24 cellular contexts compared by ENCODE assay signal in genomic region chr3:77150028-77150427, GRCh38.
"Had no signal": no experiment of that assay in that cellular context is flagged by ENCODE, and none has a peak within 500 bp of the region (broad histone marks: within the 10 kb centered on the region; RNA-seq: fewer than 3 reads in every experiment).

No MANE protein-coding gene starts in this region.

- H2AFZ ChIP-seq: neural progenitor cell had no signal

- H3K4me1 ChIP-seq: left lung, lower lobe of right lung, neural progenitor cell, vagina had no signal

- H3K4me2 ChIP-seq: neural progenitor cell had no signal

- H3K27ac ChIP-seq: brain microvascular endothelial cell, esophagus squamous epithelium, left lung, lower lobe of right lung, neural progenitor cell, skin epidermis, thoracic aorta, vagina had no signal

- H3K36me3 ChIP-seq: brain microvascular endothelial cell, esophagus squamous epithelium, left lung, lower lobe of right lung, neural progenitor cell, thoracic aorta, vagina had no signal

- H3K4me3 ChIP-seq: esophagus squamous epithelium, left lung, lower lobe of right lung, neural progenitor cell, skin epidermis, thoracic aorta, vagina had no signal

- FAIRE-seq: astrocyte had no signal

- H3K9me3 ChIP-seq: esophagus squamous epithelium, left lung, lower lobe of right lung, thoracic aorta, vagina had no signal

- DNase-seq: activated CD4-positive, alpha-beta T cell treated with anti-CD3 and anti-CD28 coated beads for 1 hour; activated CD4-positive, alpha-beta T cell treated with anti-CD3 and anti-CD28 coated beads, Interleukin-2, amount 10 ng/mL, durations not matched to agents 7 days and 5 days; activated CD8-positive, alpha-beta T cell treated with anti-CD3 and anti-CD28 coated beads for 36 hours; activated gamma-delta T cell treated with Interleukin-2 at 50 U/mL for 16 hours; activated naive CD4-positive, alpha-beta T cell treated with anti-CD3 and anti-CD28 coated beads, Interleukin-2, amount 50 U/mL, for 16 hours; activated T-cell treated with anti-CD3 and anti-CD28 coated beads, Interleukin-2, amount 50 U/mL, for 4 hours; amniotic stem cell; brain microvascular endothelial cell; cortex of kidney; esophagus squamous epithelium; foreskin melanocyte; left lung; lower lobe of right lung; mesenchymal stem cell; naive thymus-derived CD8-positive, alpha-beta T cell; posterior cingulate gyrus; stimulated activated CD4-positive, alpha-beta T cell treated with anti-CD3 and anti-CD28 coated beads, Interleukin-12 subunit alpha, Interleukin-12 subunit beta, amount 100 ng/mL, for 4 hours; stimulated activated CD4-positive, alpha-beta T cell treated with anti-CD3 and anti-CD28 coated beads, Interleukin-4, amount 100 ng/mL, for 1 hour; T-helper 2 cell had no signal

- H3K27me3 ChIP-seq: brain microvascular endothelial cell, esophagus squamous epithelium, left lung, neural progenitor cell, vagina had no signal

- H3K9ac ChIP-seq: neural progenitor cell had no signal
